Comparison of ENCODE assay signal across 9 cellular contexts in genomic region chr17:29177871-29178749, GRCh38. TPM values are rescaled to one million over a fixed set of nuclear protein-coding genes. Genes with fewer than 3 reads are reported as not detected.
DNase-seq lines count a peak whose midpoint lies in the region; ATAC-seq and TF ChIP-seq lines count a peak whose summit lies in the region.
"Had no signal": no experiment of that assay in that cellular context is flagged by ENCODE, and none has a peak within 500 bp of the region (broad histone marks: within the 10 kb centered on the region; RNA-seq: fewer than 3 reads in every experiment).

No MANE protein-coding gene starts in this region.

- no peaks in the 10 kb centered on the region for H3K36me3 ChIP-seq in HCT116 (ENCODE audit: control insufficient read depth in 1 of 2, insufficient read depth in 2 of 2, low read length in 2 of 2)
- H3K36me3 ChIP-seq in hepatocyte (replicated peaks; ENCODE audit: insufficient read depth, low read depth): no peaks in the 10 kb centered on the region
- H3K36me3 ChIP-seq in skeletal muscle tissue (ENCODE audit: control insufficient read depth in 3 of 3, insufficient read depth in 3 of 3, low read length in 3 of 3): no peaks in the 10 kb centered on the region

- H2AFZ ChIP-seq in HCT116 (ENCODE audit: low read depth, low read length, poor library complexity, severe bottlenecking): no peak overlapping the region
- H2AFZ ChIP-seq in hepatocyte: no peak overlapping the region

- no peak for ATAC-seq in HCT116
- ATAC-seq in HG03025 (IDR thresholded peaks at IDR 0.05; ENCODE audit: low FRiP score, unreplicated experiment): no peak

- POLR2A ChIA-PET in HCT116 (lab: Charles Lee): interaction anchor here (1.1 to 5.0 kb wide), 7 partner anchors 15 to 116 kb away, joined by 3 to 31 read pairs (median 5); partner anchors contain the start of gene NUFIP2

- H3K9ac ChIP-seq in HCT116 (ENCODE audit: low read length): peak overlapping the region; percentile 83
- H3K9ac ChIP-seq in skeletal muscle tissue (ENCODE audit: low read depth in 1 of 3, low read length in 3 of 3): peak overlapping the region in 2 of 3 donors; percentile 40

- H3K4me2 ChIP-seq in HCT116 (ENCODE audit: low read length) (peak overlapping the region; percentile 94), hepatocyte (peak overlapping the region; percentile 97)

- peaks cover 32 to 54% of the 10 kb centered on the region in 2 experiments for H3K4me1 ChIP-seq in HCT116 (ENCODE audit: control insufficient read depth in 1 of 2, insufficient read depth in 2 of 2, low read length in 2 of 2)
- peaks cover 38% of the 10 kb centered on the region for H3K4me1 ChIP-seq in hepatocyte (ENCODE audit: insufficient read depth)
- peaks cover 18 to 38% (median 36%) of the 10 kb centered on the region in 3 donors for H3K4me1 ChIP-seq in skeletal muscle tissue (ENCODE audit: control insufficient read depth in 3 of 3, insufficient read depth in 3 of 3, low read length in 3 of 3)

- no TSS peak for BruUV-seq in HCT116 (replicated peaks; lab: Mats Ljungman, UMichigan)

- H3K27ac ChIP-seq in HCT116 (ENCODE audit: low read depth, low read length) (peak overlapping the region; percentile 85), hepatocyte (peak overlapping the region; percentile 99), skeletal muscle tissue (ENCODE audit: low read depth, low read length) (peak overlapping the region; percentile 83)

- TF ChIP-seq POLR2A in HCT116 (IDR thresholded peaks at IDR 0.05; ENCODE audit: borderline replicate concordance, extremely low read depth, insufficient read depth, insufficient read length): no peak

- WGBS in hepatocyte (ENCODE audit: low lambda C conversion rate, missing lambda C conversion rate): 48% methylated on average over 3 of the region's 4 CpGs

- H3K9me2 ChIP-seq in HCT116 (ENCODE audit: insufficient read depth) (no peaks in the 10 kb centered on the region), hepatocyte (replicated peaks; ENCODE audit: insufficient read depth) (no peaks in the 10 kb centered on the region)

- H3K79me2 ChIP-seq in HCT116 (ENCODE audit: insufficient read depth, low read length) (peaks cover 42% of the 10 kb centered on the region), hepatocyte (peaks cover 41% of the 10 kb centered on the region)

- H3K4me3 ChIP-seq in HCT116 (replicated peaks in 1 of 2; ENCODE audit: low read depth in 1 of 2, low read length in 2 of 2): peak overlapping the region; percentile 58 to 64
- H3K4me3 ChIP-seq in WI38 (ENCODE audit: low read depth, low read length): peak overlapping the region; percentile 68; the same call in 1 of the 2 replicates
- no peak overlapping the region for H3K4me3 ChIP-seq in hepatocyte
- H3K4me3 ChIP-seq in skeletal muscle tissue (ENCODE audit: low read length in 3 of 3): no peak overlapping the region

- no peaks in the 10 kb centered on the region for H3K9me3 ChIP-seq in HCT116 (ENCODE audit: control insufficient read depth in 1 of 2, insufficient read depth in 1 of 2, low read depth in 1 of 2, low read length in 2 of 2)
- H3K9me3 ChIP-seq in hepatocyte (ENCODE audit: low read depth): no peaks in the 10 kb centered on the region
- no peaks in the 10 kb centered on the region for H3K9me3 ChIP-seq in skeletal muscle tissue (ENCODE audit: control insufficient read depth in 3 of 3, low read length in 3 of 3)

- TF ChIP-seq CTCF in HCT116 (IDR thresholded peaks at IDR 0.05 in 2 of 3, conservative IDR thresholded peaks at IDR 0.05 in 1 of 3; ENCODE audit: borderline replicate concordance in 1 of 3, insufficient read depth in 1 of 3, low read depth in 2 of 3, low read length in 2 of 3) (no peak), WI38 (IDR thresholded peaks at IDR 0.05; ENCODE audit: low read depth, low read length) (no peak), hepatocyte (IDR thresholded peaks at IDR 0.05; ENCODE audit: poor library complexity) (no peak)

- RAD21 ChIA-PET in HCT116 (lab: Charles Lee; ENCODE audit: low non-redundant PET in 1 of 2, low total read pairs in 2 of 2, uncharacterized antibody in 2 of 2, unreplicated experiment in 2 of 2): interaction anchor here (1.2 to 2.4 kb wide), 4 partner anchors 28 to 31 kb away, joined by 3 to 14 read pairs (median 4); no protein-coding TSS in a partner anchor

- H4K20me1 ChIP-seq in HCT116 (ENCODE audit: insufficient read depth): no peaks in the 10 kb centered on the region
- H4K20me1 ChIP-seq in hepatocyte (ENCODE audit: insufficient read depth, poor library complexity, severe bottlenecking): peaks cover 2% of the 10 kb centered on the region

- CTCF ChIA-PET in HCT116 (lab: Charles Lee): interaction anchor here (1.3 to 4.7 kb wide), 6 partner anchors 30 to 61 kb away, joined by 4 to 54 read pairs (median 12); no protein-coding TSS in a partner anchor

- no peaks in the 10 kb centered on the region for H3K27me3 ChIP-seq in HCT116 (ENCODE audit: insufficient read depth, low read length)
- no peaks in the 10 kb centered on the region for H3K27me3 ChIP-seq in hepatocyte
- no peaks in the 10 kb centered on the region for H3K27me3 ChIP-seq in skeletal muscle tissue (ENCODE audit: control insufficient read depth in 3 of 3, insufficient read depth in 3 of 3, low read length in 3 of 3)

- DNase-seq in HCT116 (ENCODE audit: low read depth, low spot score) (no peak), hepatocyte (ENCODE audit: low spot score) (peak; percentile 71), NCI-H146 (lab: John Stamatoyannopoulos, UW) (no peak), NCI-H774 (lab: John Stamatoyannopoulos, UW) (no peak), NCI-H2196 (lab: John Stamatoyannopoulos, UW; ENCODE audit: unreplicated experiment) (no peak)
- DNase-seq: T-helper 9 cell had no signal

- intact Hi-C loops in HCT116 (cut with micrococcal nuclease): loop anchor here (2.0 kb wide), 1 partner anchor 29 kb away; no protein-coding TSS in a partner anchor

- no peak for TF ChIP-seq RAD21 in HCT116 (IDR thresholded peaks at IDR 0.05; ENCODE audit: low read depth)

TF ChIP-seq in HCT116, 20 proteins besides CTCF, POLR2A, EP300 and RAD21 (continues in another document):
- TF ChIP-seq ZBTB33 (IDR thresholded peaks at IDR 0.05; ENCODE audit: extremely low read depth, insufficient replicate concordance, low read length): no peak
- TF ChIP-seq ZFX (IDR thresholded peaks at IDR 0.05): no peak
- no peak for TF ChIP-seq EGR1 (IDR thresholded peaks at IDR 0.05; ENCODE audit: low read depth)
- no peak for TF ChIP-seq ZNF274 (IDR thresholded peaks at IDR 0.05; ENCODE audit: low read depth, low read length)
- no peak for TF ChIP-seq SP1 (IDR thresholded peaks at IDR 0.05; ENCODE audit: low read depth)
- TF ChIP-seq, protein P1, sequence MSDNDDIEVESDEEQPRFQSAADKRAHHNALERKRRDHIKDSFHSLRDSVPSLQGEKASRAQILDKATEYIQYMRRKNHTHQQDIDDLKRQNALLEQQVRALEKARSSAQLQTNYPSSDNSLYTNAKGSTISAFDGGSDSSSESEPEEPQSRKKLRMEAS (IDR thresholded peaks at IDR 0.05): no peak; the same call in 1 of the 2 replicates
- TF ChIP-seq EZH2 (IDR thresholded peaks at IDR 0.05): no peak
- TF ChIP-seq ELF1 (IDR thresholded peaks at IDR 0.05; ENCODE audit: borderline replicate concordance, low read depth): no peak
- TF ChIP-seq REST (IDR thresholded peaks at IDR 0.05; ENCODE audit: low read depth): no peak
- no peak for TF ChIP-seq YY1 (IDR thresholded peaks at IDR 0.05; ENCODE audit: extremely low read depth, insufficient replicate concordance, low read depth, low read length)
- no peak for TF ChIP-seq TCF7L2 (IDR thresholded peaks at IDR 0.05; ENCODE audit: borderline replicate concordance, extremely low read depth, insufficient read depth, insufficient read length)
- TF ChIP-seq JUND (IDR thresholded peaks at IDR 0.05): no peak
- TF ChIP-seq CBX3 (IDR thresholded peaks at IDR 0.05; ENCODE audit: low read depth): no peak

RNA-seq across cellular contexts. Expression of gene MYO18A, which starts 2.1 kb away (rescaled TPM):
- total RNA-seq in HCT116 (2021; ENCODE audit: unreplicated experiment): 37.2 TPM
- 33.8 and 36.0 TPM in 2 replicates for polyA plus RNA-seq in HCT116 (2012)
- 22.0 and 35.6 TPM in 2 replicates for total RNA-seq in hepatocyte
- polyA plus RNA-seq in hepatocyte: 32.2 and 33.8 TPM in 2 replicates
- total RNA-seq in skeletal muscle tissue: 171 TPM

Comparison
In these comparisons a context has a peak if more than half of its experiments do, and no peak if none do; other contexts are left out.
1. H3K4me3 ChIP-seq: peak in HCT116 (2 of 2) and WI38 (single experiment); none in hepatocyte (single experiment) and skeletal muscle tissue (0 of 3).
2. Peak in every context shown above with its lines, with median percentiles within 50 percentile points of each other: H3K27ac ChIP-seq.